Comparison of ENCODE assay signal across 1 cellular context in genomic region chr9:107285292-107285691, GRCh38.
TF ChIP-seq lines count a peak whose summit lies in the region.

No MANE protein-coding gene starts in this region.

TF ChIP-seq in HepG2, 621 proteins besides CTCF, POLR2A, EP300 and RAD21 (continued from another document):
- TF ChIP-seq ZNF280B (CRISPR knock-in tag; IDR thresholded peaks at IDR 0.05; ENCODE audit: borderline replicate concordance) (no peak), ZNF800 (CRISPR knock-in tag; IDR thresholded peaks at IDR 0.05) (peak; percentile 8; the same call in 1 of the 2 replicates), SIX1 (CRISPR knock-in tag; IDR thresholded peaks at IDR 0.05; ENCODE audit: borderline replicate concordance) (no peak), KDM3A (CRISPR knock-in tag; IDR thresholded peaks at IDR 0.05; ENCODE audit: low read depth) (no peak), ZBTB46 (CRISPR knock-in tag; IDR thresholded peaks at IDR 0.05; ENCODE audit: borderline replicate concordance) (no peak), ZNF230 (CRISPR knock-in tag; IDR thresholded peaks at IDR 0.05) (no peak), IKZF4 (CRISPR knock-in tag; IDR thresholded peaks at IDR 0.05; ENCODE audit: borderline replicate concordance, low read depth, not compliant biosample characterization) (no peak), ZNF225 (CRISPR knock-in tag; IDR thresholded peaks at IDR 0.05) (no peak), HOXA5 (CRISPR knock-in tag; IDR thresholded peaks at IDR 0.05) (0 out of 2 replicates have a peak, but pooled peaks have one; percentile 1)
